Comparison of ENCODE assay signal across 20 cellular contexts in genomic region chr6:11288065-11288464, GRCh38. TPM values are rescaled to one million over a fixed set of nuclear protein-coding genes. Genes with fewer than 3 reads are reported as not detected.
DNase-seq lines count a peak whose midpoint lies in the region; ATAC-seq and TF ChIP-seq lines count a peak whose summit lies in the region.
"Had no signal": no experiment of that assay in that cellular context is flagged by ENCODE, and none has a peak within 500 bp of the region (broad histone marks: within the 10 kb centered on the region; RNA-seq: fewer than 3 reads in every experiment).

No MANE protein-coding gene starts in this region.

- H3K27me3 ChIP-seq in transverse colon = no peaks in the 10 kb centered on the region
- H3K27me3 ChIP-seq: brain microvascular endothelial cell, dorsolateral prefrontal cortex, tibial nerve had no signal

- H3K27ac ChIP-seq in transverse colon = peak overlapping the region; percentile 74 to 84 (median 81)
- H3K27ac ChIP-seq: brain microvascular endothelial cell, dorsolateral prefrontal cortex had no signal

- H3K36me3 ChIP-seq in transverse colon = no peaks in the 10 kb centered on the region
- H3K36me3 ChIP-seq: brain microvascular endothelial cell, tibial nerve had no signal

- intact Hi-C loops in Right ventricle myocardium superior (cut with DNase I) (no loop called here), left ventricle myocardium superior (cut with micrococcal nuclease) (no loop called here), transverse colon (cut with DNase I; ENCODE audit: low total_unique reads) (no loop called here)

- in situ Hi-C loops in transverse colon (cut with MboI; ENCODE audit: low pct_ligation_motif_present in 1 of 4, low pct_unique_long_range_greater_than_20kb in 1 of 4, low sequenced_read_pairs in 3 of 4) = no loop called here

- H3K9me3 ChIP-seq in transverse colon = peaks cover 0 to 5% of the 10 kb centered on the region in 2 donors

- no peak for TF ChIP-seq CTCF in transverse colon (IDR thresholded peaks at IDR 0.05)

- peak; percentile 18 for ATAC-seq in Right ventricle myocardium superior (ENCODE audit: poor library complexity)
- no peak for ATAC-seq in left ventricle myocardium superior
- ATAC-seq in left lobe of liver = peak; percentile 35
- no peak for ATAC-seq in HG03571 (IDR thresholded peaks at IDR 0.05; ENCODE audit: unreplicated experiment)
- no peak for ATAC-seq in GM19452 (IDR thresholded peaks at IDR 0.05; ENCODE audit: unreplicated experiment)
- ATAC-seq in HG02798 (IDR thresholded peaks at IDR 0.05; ENCODE audit: poor library complexity, unreplicated experiment) = no peak
- ATAC-seq: GM23338 had no signal

- H3K4me1 ChIP-seq in transverse colon = peaks cover 4 to 49% (median 25%) of the 10 kb centered on the region in 4 donors
- H3K4me1 ChIP-seq: tibial nerve had no signal

- 64% methylated on average over 7 of the region's 7 CpGs; no CpG with 5 or more reads in 1 of the 2 donors for WGBS in transverse colon (ENCODE audit: low coverage in 1 of 2), 2 donors

- no peak overlapping the region for H3K4me3 ChIP-seq in transverse colon
- H3K4me3 ChIP-seq: dorsolateral prefrontal cortex, GM23338, tibial nerve had no signal

- peak; percentile 99 for TF ChIP-seq EP300 in transverse colon (IDR thresholded peaks at IDR 0.05; ENCODE audit: low read depth)

- TF ChIP-seq POLR2A in transverse colon (IDR thresholded peaks at IDR 0.05) = peak; percentile 58

- no peak for DNase-seq in Right ventricle myocardium superior
- DNase-seq in left ventricle myocardium superior = no peak
- DNase-seq in NCI-H774 (lab: John Stamatoyannopoulos, UW) = peak; percentile 72
- no peak for DNase-seq in left lobe of liver (ENCODE audit: low spot score)
- peak; percentile 89 for DNase-seq in transverse colon
- DNase-seq: activated CD4-positive, CD25-positive, alpha-beta regulatory T cell; activated CD8-positive, alpha-beta memory T cell treated with anti-CD3 and anti-CD28 coated beads for 24 hours; activated naive CD8-positive, alpha-beta T cell treated with anti-CD3 and anti-CD28 coated beads, Interleukin-2, amount 10 ng/mL, durations not matched to agents 7 days and 5 days; brain microvascular endothelial cell; CD4-positive, CD25-positive, alpha-beta regulatory T cell; dorsolateral prefrontal cortex; mesendoderm; NCI-H1694; NCI-H510A treated with DMSO at 0.1 percent for 48 hours; stimulated activated naive CD4-positive, alpha-beta T cell had no signal

RNA-seq across cellular contexts. Expression of gene NEDD9, which starts 55.6 kb away (rescaled TPM):
- 23.7 TPM for total RNA-seq in Right ventricle myocardium superior
- total RNA-seq in left ventricle myocardium superior = 31.1 TPM
- 11.7 TPM for total RNA-seq in left lobe of liver
- total RNA-seq in transverse colon = 10 to 100 TPM; 34.6 to 82.7 (median 72.3) TPM

Comparison
In these comparisons a context has a peak if more than half of its experiments do, and no peak if none do; other contexts are left out.
1. ATAC-seq: peak in Right ventricle myocardium superior (single experiment) and left lobe of liver (single experiment); none in left ventricle myocardium superior (single experiment), HG03571 (single experiment), GM19452 (single experiment) and HG02798 (single experiment).
2. DNase-seq: peak in NCI-H774 (single experiment) and transverse colon (single experiment); none in Right ventricle myocardium superior (single experiment), left ventricle myocardium superior (single experiment) and left lobe of liver (single experiment).